In genomic region chr18:9275890-9276289, GRCh38 we compare ENCODE assay signal across 18 cellular contexts. TPM values are rescaled to one million over a fixed set of nuclear protein-coding genes. Genes with fewer than 3 reads are reported as not detected.
DNase-seq lines count a peak whose midpoint lies in the region; ATAC-seq and TF ChIP-seq lines count a peak whose summit lies in the region.
"Had no signal": no experiment of that assay in that cellular context is flagged by ENCODE, and none has a peak within 500 bp of the region (broad histone marks: within the 10 kb centered on the region; RNA-seq: fewer than 3 reads in every experiment).

No MANE protein-coding gene starts in this region.

- peak; percentile 40 for DNase-seq in activated CD4-positive, alpha-beta T cell treated with anti-CD3 and anti-CD28 coated beads, Interleukin-2, amount 10 ng/mL, durations not matched to agents 24 days and 14 days
- no peak for DNase-seq in activated CD4-positive, alpha-beta T cell treated with anti-CD3 and anti-CD28 coated beads for 4 hours
- no peak for DNase-seq in CD8-positive, alpha-beta T cell
- DNase-seq in PC-3 (peak; percentile 26), mesothelial cell of epicardium (ENCODE audit: low spot score in 2 of 2, unreplicated experiment in 2 of 2) (no peak), brain microvascular endothelial cell (no peak)
- DNase-seq in activated CD8-positive, alpha-beta T cell treated with anti-CD3 and anti-CD28 coated beads, Interleukin-2, amount 10 ng/mL, durations not matched to agents 7 days and 5 days, result no peak
- DNase-seq: AML-193; CD4-positive, alpha-beta T cell; DMS153; DMS79; GDM1; HCEC 1CT had no signal

- no peaks in the 10 kb centered on the region for H3K27me3 Mint-ChIP-seq in activated CD4-positive, alpha-beta T cell treated with anti-CD3 and anti-CD28 coated beads, Interleukin-2, amount 10 ng/mL, durations not matched to agents 24 days and 14 days
- H3K27me3 Mint-ChIP-seq in CD8-positive, alpha-beta T cell (ENCODE audit: low read depth), result no peaks in the 10 kb centered on the region
- no peaks in the 10 kb centered on the region for H3K27me3 Mint-ChIP-seq in mesothelial cell of epicardium (ENCODE audit: low read depth)
- no peaks in the 10 kb centered on the region for H3K27me3 Mint-ChIP-seq in activated CD8-positive, alpha-beta T cell treated with anti-CD3 and anti-CD28 coated beads, Interleukin-2, amount 10 ng/mL, durations not matched to agents 7 days and 5 days (ENCODE audit: low read depth)
- H3K27me3 Mint-ChIP-seq: CD4-positive, alpha-beta T cell had no signal

- H3K36me3 Mint-ChIP-seq in activated CD4-positive, alpha-beta T cell treated with anti-CD3 and anti-CD28 coated beads, Interleukin-2, amount 10 ng/mL, durations not matched to agents 24 days and 14 days (ENCODE audit: low read depth), result peaks cover 50% of the 10 kb centered on the region
- peaks cover 72% of the 10 kb centered on the region for H3K36me3 Mint-ChIP-seq in CD8-positive, alpha-beta T cell
- H3K36me3 Mint-ChIP-seq in mesothelial cell of epicardium, result peaks cover 47% of the 10 kb centered on the region
- H3K36me3 Mint-ChIP-seq in activated CD8-positive, alpha-beta T cell treated with anti-CD3 and anti-CD28 coated beads, Interleukin-2, amount 10 ng/mL, durations not matched to agents 7 days and 5 days (ENCODE audit: low read depth), result peaks cover 64% of the 10 kb centered on the region

- no peak for TF ChIP-seq CTCF in CD8-positive, alpha-beta T cell (IDR thresholded peaks at IDR 0.05)
- TF ChIP-seq CTCF in PC-3 (conservative IDR thresholded peaks at IDR 0.05; ENCODE audit: low read depth, low read length), result no peak
- TF ChIP-seq CTCF in mesothelial cell of epicardium (IDR thresholded peaks at IDR 0.05; ENCODE audit: unreplicated experiment), result no peak
- no peak for TF ChIP-seq CTCF in brain microvascular endothelial cell (IDR thresholded peaks at IDR 0.05; ENCODE audit: low read depth, low read length, missing control alignments)

- H2AFZ ChIP-seq in PC-3 (ENCODE audit: low read length), result no peak overlapping the region
- H2AFZ ChIP-seq: GM23338 had no signal

- ATAC-seq in CD8-positive, alpha-beta T cell, result no peak
- peak; percentile 45 for ATAC-seq in PC-3
- ATAC-seq in activated CD8-positive, alpha-beta T cell treated with anti-CD3 and anti-CD28 coated beads, Interleukin-2, amount 10 ng/mL, durations not matched to agents 7 days and 5 days, result no peak
- ATAC-seq in HG02840 (IDR thresholded peaks at IDR 0.05; ENCODE audit: low FRiP score, unreplicated experiment), result no peak
- ATAC-seq: A549, GM23338 had no signal

- H3K4me1 Mint-ChIP-seq in activated CD4-positive, alpha-beta T cell treated with anti-CD3 and anti-CD28 coated beads, Interleukin-2, amount 10 ng/mL, durations not matched to agents 24 days and 14 days, result no peaks in the 10 kb centered on the region
- peaks cover 2% of the 10 kb centered on the region for H3K4me1 Mint-ChIP-seq in CD8-positive, alpha-beta T cell (ENCODE audit: low read depth)
- peaks cover 2% of the 10 kb centered on the region for H3K4me1 Mint-ChIP-seq in mesothelial cell of epicardium
- no peaks in the 10 kb centered on the region for H3K4me1 Mint-ChIP-seq in activated CD8-positive, alpha-beta T cell treated with anti-CD3 and anti-CD28 coated beads, Interleukin-2, amount 10 ng/mL, durations not matched to agents 7 days and 5 days (ENCODE audit: low read depth)
- H3K4me1 Mint-ChIP-seq: GM23338 had no signal

- H3K27ac ChIP-seq in CD8-positive, alpha-beta T cell (ENCODE audit: low read depth, low read length), result no peak overlapping the region
- H3K27ac ChIP-seq in PC-3 (ENCODE audit: low read length) (no peak overlapping the region), brain microvascular endothelial cell (no peak overlapping the region)
- H3K27ac ChIP-seq: 22Rv1, A549, C4-2B had no signal

- intact Hi-C loops in activated CD4-positive, alpha-beta T cell treated with anti-CD3 and anti-CD28 coated beads, Interleukin-2, amount 10 ng/mL, durations not matched to agents 24 days and 14 days (cut with micrococcal nuclease), result loop anchor here (10.0 kb wide), 1 partner anchor 59 kb away; the partner anchor contains the start of gene TWSG1
- intact Hi-C loops in CD8-positive, alpha-beta T cell (cut with DNase I, micrococcal nuclease), result loop anchor here (10.0 kb wide), 3 partner anchors 59 to 239 kb away; partner anchors contain the start of genes RALBP1 (in 1 of the 2) and TWSG1 (in 1 of the 2)
- intact Hi-C loops in PC-3 (cut with micrococcal nuclease), result no loop called here

- no peaks in the 10 kb centered on the region for H3K4me1 ChIP-seq in CD8-positive, alpha-beta T cell (ENCODE audit: insufficient read depth, low read length)
- no peaks in the 10 kb centered on the region for H3K4me1 ChIP-seq in PC-3 (ENCODE audit: insufficient read depth, low read length)
- H3K4me1 ChIP-seq: A549 had no signal

- in situ Hi-C loops in brain microvascular endothelial cell (cut with HindIII; ENCODE audit: low pct_ligation_motif_present, low sequenced_read_pairs), result no loop called here

- no peaks in the 10 kb centered on the region for H3K9me2 ChIP-seq in PC-3 (replicated peaks; ENCODE audit: low read length)

- no peaks in the 10 kb centered on the region for H3K79me2 ChIP-seq in PC-3 (ENCODE audit: low read length)

- no peak overlapping the region for H3K9ac ChIP-seq in PC-3 (ENCODE audit: low read length)

- H3F3A ChIP-seq in PC-3 (ENCODE audit: low read length, unreplicated experiment), result no peaks in the 10 kb centered on the region

- no peaks in the 10 kb centered on the region for H3K9me3 ChIP-seq in CD8-positive, alpha-beta T cell (ENCODE audit: low read length)
- no peaks in the 10 kb centered on the region for H3K9me3 ChIP-seq in PC-3 (ENCODE audit: low read length)
- H3K9me3 ChIP-seq: A549 had no signal

- H3K4me3 ChIP-seq in CD8-positive, alpha-beta T cell (ENCODE audit: low read depth, low read length), result no peak overlapping the region
- H3K4me3 ChIP-seq in PC-3 (ENCODE audit: low read length), result no peak overlapping the region
- H3K4me3 ChIP-seq in brain microvascular endothelial cell (ENCODE audit: low read depth, low read length), result no peak overlapping the region
- H3K4me3 ChIP-seq: A549, GM23338 had no signal

- CTCF ChIA-PET in CD8-positive, alpha-beta T cell (lab: Charles Lee), result interaction anchor here (1.1 kb wide), 1 partner anchor 42 kb away, joined by 3 read pairs; no protein-coding TSS in a partner anchor
- CTCF ChIA-PET in PC-3 (lab: Charles Lee), result no interaction called here
- CTCF ChIA-PET in activated CD8-positive, alpha-beta T cell treated with anti-CD3 and anti-CD28 coated beads, Interleukin-2, amount 10 ng/mL, durations not matched to agents 7 days and 5 days (lab: Charles Lee), result interaction anchor here (0.6 to 1.9 kb wide), 2 partner anchors 95 to 202 kb away, joined by 4 to 6 read pairs; no protein-coding TSS in a partner anchor

- no peaks in the 10 kb centered on the region for H4K20me1 ChIP-seq in PC-3 (ENCODE audit: low read length)

- H3K4me2 ChIP-seq in PC-3 (ENCODE audit: low read length), result no peak overlapping the region
- H3K4me2 ChIP-seq: A549, GM23338 had no signal

- POLR2A ChIA-PET in CD8-positive, alpha-beta T cell (lab: Charles Lee), result no interaction called here
- POLR2A ChIA-PET in PC-3 (lab: Charles Lee; ENCODE audit: unreplicated experiment), result interaction anchor here (0.5 kb wide), 1 partner anchor 96 kb away, joined by 7 read pairs; no protein-coding TSS in a partner anchor
- POLR2A ChIA-PET in activated CD8-positive, alpha-beta T cell treated with anti-CD3 and anti-CD28 coated beads, Interleukin-2, amount 10 ng/mL, durations not matched to agents 7 days and 5 days (lab: Charles Lee), result no interaction called here

- H3K36me3 ChIP-seq in CD8-positive, alpha-beta T cell (ENCODE audit: insufficient read depth, low read length), result no peaks in the 10 kb centered on the region
- peaks cover 6% of the 10 kb centered on the region; the same call in 1 of the 2 replicates for H3K36me3 ChIP-seq in PC-3 (ENCODE audit: low read depth, low read length)
- no peaks in the 10 kb centered on the region for H3K36me3 ChIP-seq in brain microvascular endothelial cell (replicated peaks)

- H3K4me3 Mint-ChIP-seq in activated CD4-positive, alpha-beta T cell treated with anti-CD3 and anti-CD28 coated beads, Interleukin-2, amount 10 ng/mL, durations not matched to agents 24 days and 14 days, result no peak overlapping the region
- no peak overlapping the region for H3K4me3 Mint-ChIP-seq in CD8-positive, alpha-beta T cell
- H3K4me3 Mint-ChIP-seq in mesothelial cell of epicardium, result no peak overlapping the region
- no peak overlapping the region for H3K4me3 Mint-ChIP-seq in activated CD8-positive, alpha-beta T cell treated with anti-CD3 and anti-CD28 coated beads, Interleukin-2, amount 10 ng/mL, durations not matched to agents 7 days and 5 days
- H3K4me3 Mint-ChIP-seq: CD4-positive, alpha-beta T cell; GM23338 had no signal

- no TSS peak for BruUV-seq in PC-3 (replicated peaks; lab: Mats Ljungman, UMichigan)

- H3K27ac Mint-ChIP-seq in activated CD4-positive, alpha-beta T cell treated with anti-CD3 and anti-CD28 coated beads, Interleukin-2, amount 10 ng/mL, durations not matched to agents 24 days and 14 days, result no peak overlapping the region
- H3K27ac Mint-ChIP-seq in CD8-positive, alpha-beta T cell, result peak overlapping the region; percentile 27
- H3K27ac Mint-ChIP-seq in mesothelial cell of epicardium, result peak overlapping the region; percentile 25
- no peak overlapping the region for H3K27ac Mint-ChIP-seq in activated CD8-positive, alpha-beta T cell treated with anti-CD3 and anti-CD28 coated beads, Interleukin-2, amount 10 ng/mL, durations not matched to agents 7 days and 5 days
- H3K27ac Mint-ChIP-seq: GM23338 had no signal

- no peaks in the 10 kb centered on the region for H3K27me3 ChIP-seq in CD8-positive, alpha-beta T cell (ENCODE audit: insufficient read depth, low read length)
- H3K27me3 ChIP-seq in PC-3 (ENCODE audit: low read length), result no peaks in the 10 kb centered on the region
- H3K27me3 ChIP-seq in brain microvascular endothelial cell (replicated peaks), result no peaks in the 10 kb centered on the region

- peaks cover 9% of the 10 kb centered on the region for H3K9me3 Mint-ChIP-seq in activated CD4-positive, alpha-beta T cell treated with anti-CD3 and anti-CD28 coated beads, Interleukin-2, amount 10 ng/mL, durations not matched to agents 24 days and 14 days
- no peaks in the 10 kb centered on the region for H3K9me3 Mint-ChIP-seq in CD8-positive, alpha-beta T cell
- H3K9me3 Mint-ChIP-seq in mesothelial cell of epicardium, result peaks cover 19% of the 10 kb centered on the region
- H3K9me3 Mint-ChIP-seq in activated CD8-positive, alpha-beta T cell treated with anti-CD3 and anti-CD28 coated beads, Interleukin-2, amount 10 ng/mL, durations not matched to agents 7 days and 5 days (ENCODE audit: insufficient read depth), result no peaks in the 10 kb centered on the region
- H3K9me3 Mint-ChIP-seq: CD4-positive, alpha-beta T cell; GM23338 had no signal

RNA-seq across cellular contexts. Expression of gene TWSG1, which starts 58.7 kb away (rescaled TPM):
- 9.9 and 10.1 TPM in 2 replicates for total RNA-seq in activated CD4-positive, alpha-beta T cell treated with anti-CD3 and anti-CD28 coated beads, Interleukin-2, amount 10 ng/mL, durations not matched to agents 24 days and 14 days
- total RNA-seq in CD8-positive, alpha-beta T cell, result 1 to 10 TPM; 4.2 to 5.3 TPM
- total RNA-seq in PC-3 (2014; rRNA removed) (30.1 and 32.8 TPM in 2 replicates), mesothelial cell of epicardium (57.2 to 60.2 TPM (median 59.8 TPM) in 3 replicates)
- total RNA-seq in activated CD8-positive, alpha-beta T cell treated with anti-CD3 and anti-CD28 coated beads, Interleukin-2, amount 10 ng/mL, durations not matched to agents 7 days and 5 days, result 1 to 10 TPM; 7.8 to 8.9 TPM

Comparison
In these comparisons a context has a peak if more than half of its experiments do, and no peak if none do; other contexts are left out.
1. DNase-seq: peak in activated CD4-positive, alpha-beta T cell treated with anti-CD3 and anti-CD28 coated beads, Interleukin-2, amount 10 ng/mL, durations not matched to agents 24 days and 14 days (single experiment) and PC-3 (single experiment); none in activated CD4-positive, alpha-beta T cell treated with anti-CD3 and anti-CD28 coated beads for 4 hours (0 of 2), CD8-positive, alpha-beta T cell (0 of 7), mesothelial cell of epicardium (0 of 2), brain microvascular endothelial cell (single experiment) and activated CD8-positive, alpha-beta T cell treated with anti-CD3 and anti-CD28 coated beads, Interleukin-2, amount 10 ng/mL, durations not matched to agents 7 days and 5 days (single experiment).
2. H3K27ac Mint-ChIP-seq: peak in CD8-positive, alpha-beta T cell (single experiment) and mesothelial cell of epicardium (single experiment); none in activated CD4-positive, alpha-beta T cell treated with anti-CD3 and anti-CD28 coated beads, Interleukin-2, amount 10 ng/mL, durations not matched to agents 24 days and 14 days (single experiment) and activated CD8-positive, alpha-beta T cell treated with anti-CD3 and anti-CD28 coated beads, Interleukin-2, amount 10 ng/mL, durations not matched to agents 7 days and 5 days (single experiment).